ENCODE assay signal across 10 cellular contexts in the genomic region with DNA sequence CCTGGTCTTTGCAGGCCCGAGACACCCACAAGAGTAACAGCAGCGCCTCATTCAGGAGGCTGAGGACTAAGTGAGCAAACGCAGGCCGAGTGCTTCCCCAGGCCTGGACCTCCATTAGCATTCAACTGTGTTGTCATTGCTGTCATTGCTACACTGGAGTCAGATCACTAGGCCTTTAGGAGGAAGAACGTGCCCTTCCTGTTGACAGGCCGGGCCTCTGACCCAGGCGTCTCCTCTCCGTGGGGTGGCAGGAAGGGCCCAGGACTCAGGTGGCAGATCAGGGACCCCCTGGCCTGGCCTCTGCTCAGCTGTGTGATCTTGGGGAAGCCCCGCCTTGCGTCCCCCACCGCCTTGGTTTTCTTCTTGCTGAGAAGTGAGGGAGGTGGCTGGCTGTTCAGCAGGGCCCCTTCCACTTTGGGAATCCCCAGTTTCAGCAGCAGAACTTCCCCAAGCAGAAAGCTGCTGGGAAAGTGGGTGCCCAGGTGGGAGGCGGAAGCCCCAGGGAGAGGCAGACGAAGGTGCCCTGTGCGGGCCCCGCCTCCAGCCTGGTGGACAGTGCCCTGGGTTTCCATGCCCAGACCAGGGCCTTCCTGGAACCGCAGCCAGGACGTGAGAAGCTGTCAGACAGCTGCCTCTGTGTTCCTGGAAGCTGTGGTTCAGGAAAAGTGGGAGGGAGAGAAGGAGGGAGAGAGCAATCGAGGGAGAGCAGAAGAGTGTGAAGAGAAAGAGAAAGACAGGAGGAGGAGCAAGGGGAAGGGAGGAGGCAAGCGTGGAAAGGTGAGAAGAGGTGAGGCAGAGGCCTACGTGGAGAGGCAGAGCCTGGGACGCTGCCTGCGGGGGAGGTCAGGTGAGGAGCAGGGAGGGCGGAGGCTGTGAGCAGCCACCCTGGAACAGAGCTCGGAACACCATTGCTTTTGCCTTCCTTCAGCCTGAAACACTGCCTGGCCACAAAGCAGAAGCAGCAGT. TPM values are rescaled to one million over a fixed set of nuclear protein-coding genes. Genes with fewer than 3 reads are reported as not detected.
DNase-seq lines count a peak whose midpoint lies in the region; ATAC-seq and TF ChIP-seq lines count a peak whose summit lies in the region.
"Had no signal": no experiment of that assay in that cellular context is flagged by ENCODE, and none has a peak within 500 bp of the region (broad histone marks: within the 10 kb centered on the region; RNA-seq: fewer than 3 reads in every experiment).

No MANE protein-coding gene starts in this region.

- H3K36me3 ChIP-seq in BLaER1, result no peaks in the 10 kb centered on the region
- H3K36me3 ChIP-seq in body of pancreas (replicated peaks in 1 of 2; ENCODE audit: insufficient read depth in 1 of 2, low read depth in 2 of 2), result no peaks in the 10 kb centered on the region
- no peaks in the 10 kb centered on the region for H3K36me3 ChIP-seq in PC-3 (ENCODE audit: low read depth, low read length)
- H3K36me3 ChIP-seq in uterus, result no peaks in the 10 kb centered on the region

- peak overlapping the region; percentile 33; the same call in 1 of the 2 replicates for H3K9ac ChIP-seq in BLaER1
- no peak overlapping the region for H3K9ac ChIP-seq in PC-3 (ENCODE audit: low read length)

- H3K4me3 Mint-ChIP-seq in natural killer cell, result no peak overlapping the region

- H3K9me3 ChIP-seq in BLaER1 (no peaks in the 10 kb centered on the region), body of pancreas (no peaks in the 10 kb centered on the region), PC-3 (ENCODE audit: low read length) (no peaks in the 10 kb centered on the region), uterus (no peaks in the 10 kb centered on the region)

- no peaks in the 10 kb centered on the region for H4K20me1 ChIP-seq in BLaER1
- no peaks in the 10 kb centered on the region for H4K20me1 ChIP-seq in PC-3 (ENCODE audit: low read length)

- intact Hi-C loops in body of pancreas (cut with DNase I), result no loop called here
- intact Hi-C loops in natural killer cell (cut with micrococcal nuclease), result no loop called here
- intact Hi-C loops in PC-3 (cut with micrococcal nuclease), result no loop called here
- intact Hi-C loops in uterus (cut with DNase I; ENCODE audit: low total_unique reads), result loop anchor here (2.0 kb wide), 1 partner anchor 122 kb away; no protein-coding TSS in a partner anchor

- H2AFZ ChIP-seq in PC-3 (ENCODE audit: low read length), result no peak overlapping the region

- H3F3A ChIP-seq in PC-3 (ENCODE audit: low read length, unreplicated experiment), result no peaks in the 10 kb centered on the region

- no peak overlapping the region for H3K4me3 ChIP-seq in BLaER1
- no peak overlapping the region for H3K4me3 ChIP-seq in body of pancreas
- H3K4me3 ChIP-seq in PC-3 (ENCODE audit: low read length), result no peak overlapping the region
- H3K4me3 ChIP-seq in uterus, result no peak overlapping the region

- TF ChIP-seq POLR2A in body of pancreas (IDR thresholded peaks at IDR 0.05) (no peak), uterus (IDR thresholded peaks at IDR 0.05) (no peak)

- TF ChIP-seq CTCF in body of pancreas (IDR thresholded peaks at IDR 0.05) (peak in 1 of 7 experiments; percentile 5), natural killer cell (IDR thresholded peaks at IDR 0.05) (no peak), PC-3 (conservative IDR thresholded peaks at IDR 0.05; ENCODE audit: low read depth, low read length) (no peak), uterus (IDR thresholded peaks at IDR 0.05) (no peak)

- H3K27me3 ChIP-seq in BLaER1, result no peaks in the 10 kb centered on the region
- H3K27me3 ChIP-seq in body of pancreas, result no peaks in the 10 kb centered on the region
- H3K27me3 ChIP-seq in PC-3 (ENCODE audit: low read length), result no peaks in the 10 kb centered on the region
- H3K27me3 ChIP-seq in uterus, result no peaks in the 10 kb centered on the region

- ATAC-seq in GM21390 (IDR thresholded peaks at IDR 0.05; ENCODE audit: unreplicated experiment), result peak; percentile 32
- peak; percentile 38 for ATAC-seq in body of pancreas
- peak; percentile 37 to 50 (median 38) for ATAC-seq in natural killer cell
- no peak for ATAC-seq in PC-3

- POLR2A ChIA-PET in PC-3 (lab: Charles Lee; ENCODE audit: unreplicated experiment), result no interaction called here

- H3K27ac Mint-ChIP-seq in natural killer cell, result peak overlapping the region in 1 of 2 donors; percentile 89

- no TSS peak for BruUV-seq in PC-3 (replicated peaks; lab: Mats Ljungman, UMichigan)

- H3K4me2 ChIP-seq in BLaER1 (peak overlapping the region; percentile 68), PC-3 (ENCODE audit: low read length) (no peak overlapping the region)

- DNase-seq in NOMO-1 treated with dmso at 0.1 percent for 144 hours (lab: John Stamatoyannopoulos, UW; ENCODE audit: unreplicated experiment) (peak; percentile 87), body of pancreas (peak in 1 of 4 donors; percentile 37), natural killer cell (no peak), PC-3 (no peak), uterus (no peak), HK-2 (ENCODE audit: unreplicated experiment) (no peak)

- peak overlapping the region; percentile 78 for H3K27ac ChIP-seq in BLaER1
- peak overlapping the region in 3 of 4 donors; percentile 46 to 77 (median 48) for H3K27ac ChIP-seq in body of pancreas
- no peak overlapping the region for H3K27ac ChIP-seq in PC-3 (ENCODE audit: low read length)
- peak overlapping the region in 1 of 2 donors; percentile 9 for H3K27ac ChIP-seq in uterus

- H3K4me1 ChIP-seq in BLaER1, result peaks cover 74% of the 10 kb centered on the region
- H3K4me1 ChIP-seq in body of pancreas, result peaks cover 18% of the 10 kb centered on the region
- H3K4me1 ChIP-seq in PC-3 (ENCODE audit: insufficient read depth, low read length), result no peaks in the 10 kb centered on the region
- H3K4me1 ChIP-seq in uterus, result no peaks in the 10 kb centered on the region

- H3K27me3 Mint-ChIP-seq in natural killer cell (ENCODE audit: low read depth in 2 of 2), result no peaks in the 10 kb centered on the region

- WGBS in body of pancreas, 2 donors, result 63 to 64% methylated on average over 17 to 22 of the region's 24 CpGs

- no peaks in the 10 kb centered on the region for H3K9me3 Mint-ChIP-seq in natural killer cell

- peaks cover 0 to 10% of the 10 kb centered on the region in 2 donors for H3K4me1 Mint-ChIP-seq in natural killer cell

- H3K9me2 ChIP-seq in PC-3 (replicated peaks; ENCODE audit: low read length), result no peaks in the 10 kb centered on the region

- CTCF ChIA-PET in PC-3 (lab: Charles Lee), result no interaction called here

- H3K79me2 ChIP-seq in PC-3 (ENCODE audit: low read length), result no peaks in the 10 kb centered on the region

- H3K36me3 Mint-ChIP-seq in natural killer cell, result no peaks in the 10 kb centered on the region

RNA-seq across cellular contexts. Expression of gene ZDHHC19, which starts 18.9 kb away (rescaled TPM):
- not detected for total RNA-seq in body of pancreas
- total RNA-seq in natural killer cell, result not detected
- not detected in 2 replicates for total RNA-seq in PC-3 (2014; rRNA removed)
- 1 to 10 TPM in 1 of 4 donors, not detected in 3; 2.2 TPM for total RNA-seq in uterus
- total RNA-seq: activated CD8-positive, alpha-beta memory T cell treated with anti-CD3 and anti-CD28 coated beads for 36 hours; Daoy had no signal

RNA-seq across cellular contexts. Expression of gene SLC51A, which starts 24.0 kb away (rescaled TPM):
- total RNA-seq in body of pancreas (under 1 TPM in 1 of 2 donors, not detected in 1; 0.26 TPM), natural killer cell (not detected), PC-3 (2014; rRNA removed) (9.7 and 10.0 TPM in 2 replicates), uterus (under 1 TPM in 1 of 4 donors, not detected in 3; 0.48 TPM)
- total RNA-seq: activated CD8-positive, alpha-beta memory T cell treated with anti-CD3 and anti-CD28 coated beads for 36 hours; Daoy had no signal
